In the genomic region with DNA sequence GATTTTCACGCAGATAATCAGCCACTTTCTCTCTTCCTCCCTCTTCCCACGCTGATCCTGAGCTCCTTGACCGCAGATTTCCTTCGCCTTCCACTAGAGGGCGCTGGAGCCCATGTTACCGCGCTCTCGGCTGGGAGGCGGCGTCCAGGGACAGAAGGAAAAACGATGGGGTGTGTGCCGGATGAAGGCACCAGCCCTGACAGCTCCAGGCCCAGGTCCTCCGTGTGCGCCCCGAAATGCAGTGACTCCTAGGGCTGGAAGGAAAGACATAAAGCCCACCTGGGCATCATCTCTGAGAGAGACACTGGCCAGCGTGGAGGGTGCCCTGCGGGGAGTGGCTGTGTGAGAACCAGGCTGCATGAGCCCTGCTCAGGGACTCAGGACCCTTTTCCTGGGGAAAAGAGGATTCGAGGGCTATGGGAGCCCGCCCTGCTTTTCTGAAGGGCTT, we compare ENCODE assay signal across 8 cellular contexts. TPM values are rescaled to one million over a fixed set of nuclear protein-coding genes. Genes with fewer than 3 reads are reported as not detected.
DNase-seq lines count a peak whose midpoint lies in the region; ATAC-seq, FAIRE-seq and TF ChIP-seq lines count a peak whose summit lies in the region.

No MANE protein-coding gene starts in this region.

- no peak overlapping the region for H3K27ac ChIP-seq in A549

- H3K4me2 ChIP-seq in A549, result peak overlapping the region; percentile 68

- H3K4me1 ChIP-seq in A549, result no peaks in the 10 kb centered on the region

- H3K9me3 Mint-ChIP-seq in activated CD4-positive, alpha-beta memory T cell treated with anti-CD3 and anti-CD28 coated beads, Interleukin-2, amount 10 ng/mL, durations not matched to agents 7 days and 5 days, result no peaks in the 10 kb centered on the region

- no peak overlapping the region for H3K27ac Mint-ChIP-seq in activated CD4-positive, alpha-beta memory T cell treated with anti-CD3 and anti-CD28 coated beads, Interleukin-2, amount 10 ng/mL, durations not matched to agents 7 days and 5 days

- TF ChIP-seq RAD21 in A549 (conservative IDR thresholded peaks at IDR 0.05 in 1 of 2, IDR thresholded peaks at IDR 0.05 in 1 of 2), result peak; percentile 75 to 76

- TF ChIP-seq POLR2A in A549 (IDR thresholded peaks at IDR 0.05; ENCODE audit: low read length) (no peak), erythroblast (IDR thresholded peaks at IDR 0.05; ENCODE audit: low read length) (no peak)

- H3K9me3 ChIP-seq in A549, result no peaks in the 10 kb centered on the region

- no peaks in the 10 kb centered on the region for H3K36me3 Mint-ChIP-seq in activated CD4-positive, alpha-beta memory T cell treated with anti-CD3 and anti-CD28 coated beads, Interleukin-2, amount 10 ng/mL, durations not matched to agents 7 days and 5 days (ENCODE audit: low read depth)

- FAIRE-seq in A549 (lab: Jason Lieb, UNC), result peak; percentile 28

- CTCF ChIA-PET in A549 (lab: Yijun Ruan, JAX), result interaction anchor here (0.6 to 2.5 kb wide), 18 partner anchors 8 to 1086 kb away, joined by 3 to 23 read pairs (median 4); no protein-coding TSS in a partner anchor
- CTCF ChIA-PET in activated CD4-positive, alpha-beta memory T cell treated with anti-CD3 and anti-CD28 coated beads, Interleukin-2, amount 10 ng/mL, durations not matched to agents 7 days and 5 days (lab: Charles Lee), result interaction anchor here (0.6 to 2.4 kb wide), 17 partner anchors 9 to 794 kb away, joined by 3 to 14 read pairs (median 4); no protein-coding TSS in a partner anchor

- H3K4me3 Mint-ChIP-seq in activated CD4-positive, alpha-beta memory T cell treated with anti-CD3 and anti-CD28 coated beads, Interleukin-2, amount 10 ng/mL, durations not matched to agents 7 days and 5 days, result no peak overlapping the region

- H3K4me1 Mint-ChIP-seq in activated CD4-positive, alpha-beta memory T cell treated with anti-CD3 and anti-CD28 coated beads, Interleukin-2, amount 10 ng/mL, durations not matched to agents 7 days and 5 days, result peaks cover 3% of the 10 kb centered on the region

- TF ChIP-seq EP300 in A549 (IDR thresholded peaks at IDR 0.05), result no peak

- peak; percentile 42 to 44 for DNase-seq in A549 (ENCODE audit: low read depth in 1 of 2, low spot score in 1 of 2)
- DNase-seq in GM13977 (ENCODE audit: low spot score), result peak; percentile 69
- peak; percentile 16 to 81 for DNase-seq in NCI-H526 (lab: John Stamatoyannopoulos, UW)
- peak; percentile 43 for DNase-seq in activated CD4-positive, alpha-beta memory T cell treated with anti-CD3 and anti-CD28 coated beads, Interleukin-2, amount 10 ng/mL, durations not matched to agents 7 days and 5 days
- peak; percentile 45 to 72 for DNase-seq in erythroblast (lab: John Stamatoyannopoulos, UW)
- DNase-seq in mucosa of gallbladder (ENCODE audit: low spot score), result peak; percentile 68
- peak; percentile 65 for DNase-seq in stimulated activated naive CD8-positive, alpha-beta T cell treated with anti-CD3 and anti-CD28 coated beads, Interleukin-15, Interleukin-2, amounts not matched to agents 100 U/mL and 50 U/mL, for 24 hours

- no peak overlapping the region for H3K4me3 ChIP-seq in A549

- peaks cover 21% of the 10 kb centered on the region for H3K27me3 Mint-ChIP-seq in activated CD4-positive, alpha-beta memory T cell treated with anti-CD3 and anti-CD28 coated beads, Interleukin-2, amount 10 ng/mL, durations not matched to agents 7 days and 5 days

- TF ChIP-seq CTCF in A549 (IDR thresholded peaks at IDR 0.05), result peak; percentile 68
- peak; percentile 91 for TF ChIP-seq CTCF in GM13977 (IDR thresholded peaks at IDR 0.05; ENCODE audit: extremely low read depth, insufficient read depth, missing control alignments)

- 2% methylated on average over 19 of the region's 19 CpGs for WGBS in A549 (ENCODE audit: missing lambda C conversion rate)

- POLR2A ChIA-PET in A549 (lab: Yijun Ruan, JAX), result no interaction called here
- POLR2A ChIA-PET in activated CD4-positive, alpha-beta memory T cell treated with anti-CD3 and anti-CD28 coated beads, Interleukin-2, amount 10 ng/mL, durations not matched to agents 7 days and 5 days (lab: Charles Lee), result no interaction called here

- in situ Hi-C loops in GM13977 (cut with MboI; ENCODE audit: low pct_unique_long_range_greater_than_20kb, low sequenced_read_pairs, unreplicated experiment), result no loop called here

- ATAC-seq in A549 (peak; percentile 93 to 99), HG03432 (IDR thresholded peaks at IDR 0.05; ENCODE audit: unreplicated experiment) (peak; percentile 85)
- no peak for ATAC-seq in stimulated activated naive CD8-positive, alpha-beta T cell treated with anti-CD3 and anti-CD28 coated beads, Interleukin-15, Interleukin-2, amounts not matched to agents 100 U/mL and 50 U/mL, for 24 hours

TF ChIP-seq in A549, 52 proteins besides CTCF, POLR2A, EP300 and RAD21:
- peak; percentile 35; the same call in 1 of the 3 replicates for TF ChIP-seq SMC3 (IDR thresholded peaks at IDR 0.05)
- TF ChIP-seq, protein P1, sequence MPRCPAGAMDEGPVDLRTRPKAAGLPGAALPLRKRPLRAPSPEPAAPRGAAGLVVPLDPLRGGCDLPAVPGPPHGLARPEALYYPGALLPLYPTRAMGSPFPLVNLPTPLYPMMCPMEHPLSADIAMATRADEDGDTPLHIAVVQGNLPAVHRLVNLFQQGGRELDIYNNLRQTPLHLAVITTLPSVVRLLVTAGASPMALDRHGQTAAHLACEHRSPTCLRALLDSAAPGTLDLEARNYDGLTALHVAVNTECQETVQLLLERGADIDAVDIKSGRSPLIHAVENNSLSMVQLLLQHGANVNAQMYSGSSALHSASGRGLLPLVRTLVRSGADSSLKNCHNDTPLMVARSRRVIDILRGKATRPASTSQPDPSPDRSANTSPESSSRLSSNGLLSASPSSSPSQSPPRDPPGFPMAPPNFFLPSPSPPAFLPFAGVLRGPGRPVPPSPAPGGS (IDR thresholded peaks at IDR 0.05), result no peak

RNA-seq across cellular contexts. Expression of a gene that starts 44.9 kb away (rescaled TPM):
- polyA plus RNA-seq in A549 (2011; rRNA removed), result 0.11 and 0.13 TPM in 2 replicates
- polyA plus RNA-seq in A549 (2012; cell fraction: cytosol; rRNA removed), result 0.01 TPM in 2 replicates
- polyA plus RNA-seq in A549 (2012; cell fraction: nucleus; rRNA removed), result 0.07 and 0.09 TPM in 2 replicates
- polyA plus RNA-seq in A549 (2017; fragmentation: RNase III; extraction: RNeasy Plus Mini Kit Qiagen cat#74134 plus additional on column Dnase treatment), result 0.09 TPM in 3 replicates
- 0.12 and 0.15 TPM in 2 replicates for polyA minus RNA-seq in A549 (2011; rRNA and poly(A)+ RNA removed)
- total RNA-seq in activated CD4-positive, alpha-beta memory T cell treated with anti-CD3 and anti-CD28 coated beads, Interleukin-2, amount 10 ng/mL, durations not matched to agents 7 days and 5 days, result 1 to 10 TPM; 2.8 TPM
- total RNA-seq in mucosa of gallbladder, result 14.6 TPM
